In the genomic region with DNA sequence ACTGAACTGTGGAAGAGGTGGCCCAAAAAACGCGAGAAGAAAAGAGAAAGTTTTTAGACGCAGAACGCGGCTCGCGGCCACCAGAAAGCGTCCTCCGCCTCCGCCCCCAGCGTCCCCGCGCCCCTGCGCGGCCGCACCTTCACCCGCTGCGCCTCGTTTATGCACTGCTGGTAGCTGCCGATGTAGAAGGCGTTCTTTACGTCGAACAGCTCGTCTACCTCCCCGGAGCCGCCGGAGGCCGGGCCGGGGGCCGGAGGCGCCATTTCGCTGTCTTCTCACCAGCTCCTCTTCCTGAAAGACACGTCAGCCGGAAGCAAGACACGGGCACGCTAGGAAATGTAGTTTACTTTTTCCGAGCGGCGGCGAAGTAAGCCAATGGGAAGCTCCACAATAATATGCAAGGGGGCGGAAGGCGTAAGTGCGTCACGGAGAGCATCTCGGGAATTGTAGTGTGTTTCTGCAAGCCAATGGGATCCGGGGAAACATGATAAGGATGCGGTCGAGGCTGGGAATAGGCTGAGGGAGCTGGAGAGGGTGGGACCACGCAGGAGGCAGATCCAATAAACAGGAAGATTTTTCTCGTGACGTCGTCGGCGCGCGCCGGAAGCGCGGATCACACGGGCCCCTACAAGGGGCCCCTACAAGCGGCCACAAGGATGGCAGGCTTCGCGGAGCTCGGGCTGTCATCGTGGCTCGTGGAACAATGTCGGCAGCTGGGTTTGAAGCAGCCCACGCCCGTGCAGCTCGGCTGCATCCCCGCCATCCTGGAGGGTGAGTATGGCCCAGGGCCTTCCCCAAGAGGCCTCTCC, we compare ENCODE assay signal across 1 cellular context.
TF ChIP-seq lines count a peak whose summit lies in the region.

COPE (minus strand) TSS at position 302 of the 809 bp plus-strand sequence; CDS start at position 263, 39 bp downstream.
A gene with protein sequence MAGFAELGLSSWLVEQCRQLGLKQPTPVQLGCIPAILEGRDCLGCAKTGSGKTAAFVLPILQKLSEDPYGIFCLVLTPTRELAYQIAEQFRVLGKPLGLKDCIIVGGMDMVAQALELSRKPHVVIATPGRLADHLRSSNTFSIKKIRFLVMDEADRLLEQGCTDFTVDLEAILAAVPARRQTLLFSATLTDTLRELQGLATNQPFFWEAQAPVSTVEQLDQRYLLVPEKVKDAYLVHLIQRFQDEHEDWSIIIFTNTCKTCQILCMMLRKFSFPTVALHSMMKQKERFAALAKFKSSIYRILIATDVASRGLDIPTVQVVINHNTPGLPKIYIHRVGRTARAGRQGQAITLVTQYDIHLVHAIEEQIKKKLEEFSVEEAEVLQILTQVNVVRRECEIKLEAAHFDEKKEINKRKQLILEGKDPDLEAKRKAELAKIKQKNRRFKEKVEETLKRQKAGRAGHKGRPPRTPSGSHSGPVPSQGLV (plus strand): TSS at position 630 of the 809 bp plus-strand sequence. CDS start 27 bp downstream, at position 657.

TF ChIP-seq in WTC11, 78 proteins besides CTCF, POLR2A, EP300 and RAD21 (continued from another document):
- peak; percentile 36; the same call in 1 of the 2 replicates for TF ChIP-seq ARID4B (CRISPR knock-in tag; IDR thresholded peaks at IDR 0.05; ENCODE audit: borderline replicate concordance)
- TF ChIP-seq ZNF425 (CRISPR knock-in tag; conservative IDR thresholded peaks at IDR 0.05): no peak
- peak; percentile 80; the same call in 1 of the 2 replicates for TF ChIP-seq ATF1 (CRISPR knock-in tag; IDR thresholded peaks at IDR 0.05)
- TF ChIP-seq NFYB (CRISPR knock-in tag; conservative IDR thresholded peaks at IDR 0.05; ENCODE audit: low read depth): peak; percentile 90
- TF ChIP-seq, protein P1, sequence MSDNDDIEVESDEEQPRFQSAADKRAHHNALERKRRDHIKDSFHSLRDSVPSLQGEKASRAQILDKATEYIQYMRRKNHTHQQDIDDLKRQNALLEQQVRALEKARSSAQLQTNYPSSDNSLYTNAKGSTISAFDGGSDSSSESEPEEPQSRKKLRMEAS (CRISPR knock-in tag; IDR thresholded peaks at IDR 0.05): peak; percentile 78
- peak; percentile 97 for TF ChIP-seq CREM (CRISPR knock-in tag; IDR thresholded peaks at IDR 0.05)
- TF ChIP-seq HMGXB4 (CRISPR knock-in tag; IDR thresholded peaks at IDR 0.05): no peak
- peak; percentile 98 for TF ChIP-seq FOXK1 (CRISPR knock-in tag; IDR thresholded peaks at IDR 0.05)
- 0 out of 2 replicates have a peak, but pooled peaks have one; percentile 20 for TF ChIP-seq ATF2 (CRISPR knock-in tag; IDR thresholded peaks at IDR 0.05; ENCODE audit: borderline replicate concordance, low read depth)
- TF ChIP-seq TP53 (CRISPR knock-in tag; IDR thresholded peaks at IDR 0.05): no peak
- peak; percentile 68 for TF ChIP-seq USF1 (CRISPR knock-in tag; IDR thresholded peaks at IDR 0.05)
- TF ChIP-seq ATF3 (CRISPR knock-in tag; conservative IDR thresholded peaks at IDR 0.05): no peak
- TF ChIP-seq SP1 (CRISPR knock-in tag; conservative IDR thresholded peaks at IDR 0.05): peak; percentile 80
- TF ChIP-seq, protein P2, sequence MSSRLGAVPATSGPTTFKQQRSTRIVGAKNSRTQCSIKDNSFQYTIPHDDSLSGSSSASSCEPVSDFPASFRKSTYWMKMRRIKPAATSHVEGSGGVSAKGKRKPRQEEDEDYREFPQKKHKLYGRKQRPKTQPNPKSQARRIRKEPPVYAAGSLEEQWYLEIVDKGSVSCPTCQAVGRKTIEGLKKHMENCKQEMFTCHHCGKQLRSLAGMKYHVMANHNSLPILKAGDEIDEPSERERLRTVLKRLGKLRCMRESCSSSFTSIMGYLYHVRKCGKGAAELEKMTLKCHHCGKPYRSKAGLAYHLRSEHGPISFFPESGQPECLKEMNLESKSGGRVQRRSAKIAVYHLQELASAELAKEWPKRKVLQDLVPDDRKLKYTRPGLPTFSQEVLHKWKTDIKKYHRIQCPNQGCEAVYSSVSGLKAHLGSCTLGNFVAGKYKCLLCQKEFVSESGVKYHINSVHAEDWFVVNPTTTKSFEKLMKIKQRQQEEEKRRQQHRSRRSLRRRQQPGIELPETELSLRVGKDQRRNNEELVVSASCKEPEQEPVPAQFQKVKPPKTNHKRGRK (CRISPR knock-in tag; IDR thresholded peaks at IDR 0.05; ENCODE audit: borderline replicate concordance): no peak
